ENCODE assay signal across 8 cellular contexts in genomic region chr14:94769413-94770250, GRCh38. TPM values are rescaled to one million over a fixed set of nuclear protein-coding genes. Genes with fewer than 3 reads are reported as not detected.
DNase-seq lines count a peak whose midpoint lies in the region; ATAC-seq and TF ChIP-seq lines count a peak whose summit lies in the region.

TSS of gene GSC (minus strand) at chr14:94770113. CDS start at chr14:94770015, 98 bp downstream.

- ATAC-seq in Right ventricle myocardium superior (ENCODE audit: poor library complexity), result peak; percentile 73
- ATAC-seq in GM18861 (IDR thresholded peaks at IDR 0.05; ENCODE audit: unreplicated experiment), result no peak

- no peaks in the 10 kb centered on the region for H3K9me3 ChIP-seq in WERI-Rb-1 (ENCODE audit: severe bottlenecking)
- no peaks in the 10 kb centered on the region for H3K9me3 ChIP-seq in prostate gland

- H3K36me3 ChIP-seq in WERI-Rb-1, result no peaks in the 10 kb centered on the region
- no peaks in the 10 kb centered on the region for H3K36me3 ChIP-seq in prostate gland

- under 1% methylated on average over 65 of the region's 94 CpGs for WGBS in prostate gland

- H3K27me3 ChIP-seq in WERI-Rb-1 (ENCODE audit: insufficient read depth, low read depth, severe bottlenecking) (peaks cover 9% of the 10 kb centered on the region), prostate gland (replicated peaks; ENCODE audit: insufficient read depth) (peaks cover 39% of the 10 kb centered on the region)

- intact Hi-C loops in Right ventricle myocardium superior (cut with DNase I) (no loop called here), prostate gland (cut with DNase I) (no loop called here)

- no peak for TF ChIP-seq POLR2A in prostate gland (IDR thresholded peaks at IDR 0.05)

- TF ChIP-seq CTCF in WERI-Rb-1 (IDR thresholded peaks at IDR 0.05; ENCODE audit: low read depth, low read length), result no peak
- TF ChIP-seq CTCF in prostate gland (IDR thresholded peaks at IDR 0.05), result no peak

- H3K4me1 ChIP-seq in prostate gland (replicated peaks), result no peaks in the 10 kb centered on the region

- DNase-seq in stimulated activated CD4-positive, alpha-beta T cell treated with anti-CD3 and anti-CD28 coated beads, Interleukin-15, amount 100 ng/mL, for 24 hours, result peak; percentile 51
- no peak for DNase-seq in stimulated activated CD4-positive, alpha-beta T cell treated with anti-CD3 and anti-CD28 coated beads, Interleukin-2, amount 100 ng/mL, for 48 hours
- peak; percentile 83 for DNase-seq in WERI-Rb-1
- peak; percentile 59 for DNase-seq in Right ventricle myocardium superior
- peak; percentile 42 for DNase-seq in prostate gland (ENCODE audit: low spot score)
- no peak for DNase-seq in NCI-H2107 treated with DMSO at 0.1 percent for 48 hours (lab: John Stamatoyannopoulos, UW; ENCODE audit: unreplicated experiment)
- no peak for DNase-seq in HK-2 (ENCODE audit: unreplicated experiment)

- peak within 1 kb of the TSS; percentile 66 for H3K4me3 ChIP-seq in WERI-Rb-1 (ENCODE audit: low read depth, low read length)
- H3K4me3 ChIP-seq in prostate gland, result peak within 1 kb of the TSS; percentile 44 to 46

- H3K27ac ChIP-seq in WERI-Rb-1 (peak within 1 kb of the TSS; percentile 62), prostate gland (peak within 1 kb of the TSS; percentile 10 to 36)

RNA-seq across cellular contexts. Expression of gene GSC, which starts in this region (rescaled TPM):
- total RNA-seq in Right ventricle myocardium superior (0.24 TPM), prostate gland (1 to 10 TPM; 2.7 to 3.6 TPM)

Comparison
In these comparisons a context has a peak if more than half of its experiments do, and no peak if none do; other contexts are left out.
1. DNase-seq: peak in stimulated activated CD4-positive, alpha-beta T cell treated with anti-CD3 and anti-CD28 coated beads, Interleukin-15, amount 100 ng/mL, for 24 hours (single experiment), WERI-Rb-1 (single experiment) and prostate gland (single experiment); none in stimulated activated CD4-positive, alpha-beta T cell treated with anti-CD3 and anti-CD28 coated beads, Interleukin-2, amount 100 ng/mL, for 48 hours (0 of 2), NCI-H2107 treated with DMSO at 0.1 percent for 48 hours (single experiment) and HK-2 (single experiment).
2. Peak in DNase-seq and ATAC-seq in Right ventricle myocardium superior; RNA of the gene not detected or under 1 TPM.